1 cellular context compared by ENCODE assay signal in genomic region chr18:10015941-10016819, GRCh38.
TF ChIP-seq lines count a peak whose summit lies in the region.

No MANE protein-coding gene starts in this region.

TF ChIP-seq in HEK293, 187 proteins besides CTCF, POLR2A, EP300 and RAD21 (continued from another document):
- TF ChIP-seq ZBTB6 (tag by site-specific recombination; IDR thresholded peaks at IDR 0.05): no peak
- no peak for TF ChIP-seq ZNF514 (tag by site-specific recombination; IDR thresholded peaks at IDR 0.05)
- no peak for TF ChIP-seq ZNF140 (tag by site-specific recombination; IDR thresholded peaks at IDR 0.05)
- TF ChIP-seq ZBTB7A (tag by site-specific recombination; IDR thresholded peaks at IDR 0.05; ENCODE audit: low read depth): no peak
